9 cellular contexts compared by ENCODE assay signal in the genomic region with DNA sequence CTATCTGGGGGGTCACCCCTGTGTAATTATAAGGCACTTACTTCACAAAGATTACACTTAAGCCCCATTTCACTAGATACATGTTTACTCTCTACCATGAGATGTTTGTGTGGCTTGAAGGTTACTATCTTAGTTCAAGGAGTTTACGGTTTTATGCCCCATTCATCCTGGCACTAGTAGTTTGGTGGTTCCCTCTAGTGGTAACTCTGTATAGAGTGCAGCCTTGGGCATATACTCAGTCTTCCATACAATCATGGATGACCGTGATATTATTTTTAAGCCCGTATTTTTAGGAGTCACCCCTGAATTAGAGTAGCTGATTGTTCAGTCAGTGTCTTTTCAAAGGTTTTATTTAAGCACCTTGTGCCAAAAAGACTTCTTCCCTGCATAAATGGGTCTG.
DNase-seq lines count a peak whose midpoint lies in the region; ATAC-seq, FAIRE-seq and TF ChIP-seq lines count a peak whose summit lies in the region.
"Had no signal": no experiment of that assay in that cellular context is flagged by ENCODE, and none has a peak within 500 bp of the region (broad histone marks: within the 10 kb centered on the region; RNA-seq: fewer than 3 reads in every experiment).

No MANE protein-coding gene starts in this region.

- H3K4me1 Mint-ChIP-seq in T-helper 17 cell = no peaks in the 10 kb centered on the region

- H3K27ac Mint-ChIP-seq in T-helper 17 cell = no peak overlapping the region

- H3K27ac ChIP-seq in DND-41 (ENCODE audit: low read length) = no peak overlapping the region
- no peak overlapping the region for H3K27ac ChIP-seq in OCI-LY7 (ENCODE audit: low read depth, low read length, poor library complexity, severe bottlenecking)
- H3K27ac ChIP-seq in kidney (ENCODE audit: low read depth in 2 of 2, low read length in 2 of 2) = no peak overlapping the region

- no peak overlapping the region for H3K9ac ChIP-seq in DND-41 (ENCODE audit: low read depth, low read length)
- no peak overlapping the region for H3K9ac ChIP-seq in kidney (ENCODE audit: low read length in 2 of 2)

- H3K9me3 ChIP-seq in DND-41 (ENCODE audit: insufficient read depth, low read length, severe bottlenecking) (no peaks in the 10 kb centered on the region), OCI-LY7 (ENCODE audit: low read length) (no peaks in the 10 kb centered on the region), kidney (ENCODE audit: control insufficient read depth in 1 of 2, low read length in 2 of 2) (no peaks in the 10 kb centered on the region), T-helper 17 cell (ENCODE audit: control insufficient read depth, low read length, poor library complexity, severe bottlenecking) (no peaks in the 10 kb centered on the region)
- H3K9me3 ChIP-seq: HAP-1 had no signal

- DNase-seq in DND-41 (no peak), OCI-LY7 (ENCODE audit: low spot score) (peak; percentile 7), kidney (no peak), T-helper 17 cell (no peak), T-helper 1 cell (no peak), Right ventricle myocardium superior (no peak)
- no peak for DNase-seq in stimulated activated CD4-positive, alpha-beta T cell treated with anti-CD3 and anti-CD28 coated beads, Interleukin-12 subunit alpha, Interleukin-12 subunit beta, amount 100 ng/mL, for 4 hours

- intact Hi-C loops in OCI-LY7 (cut with micrococcal nuclease; ENCODE audit: unreplicated experiment) (no loop called here), kidney (cut with DNase I) (no loop called here), Right ventricle myocardium superior (cut with DNase I) (no loop called here)

- TF ChIP-seq CTCF in DND-41 (IDR thresholded peaks at IDR 0.05; ENCODE audit: borderline replicate concordance, extremely low read depth, low read length, poor library complexity, severe bottlenecking) (peak; percentile 57), OCI-LY7 (conservative IDR thresholded peaks at IDR 0.05; ENCODE audit: low read length) (peak; percentile 68), kidney (IDR thresholded peaks at IDR 0.05; ENCODE audit: borderline replicate concordance, extremely low read depth, insufficient read depth) (no peak)

- no peaks in the 10 kb centered on the region for H3K9me2 ChIP-seq in OCI-LY7 (ENCODE audit: insufficient read depth, low read length)

- no peaks in the 10 kb centered on the region for H3K36me3 Mint-ChIP-seq in T-helper 17 cell (ENCODE audit: low read depth)

- POLR2A ChIA-PET in OCI-LY7 (lab: Charles Lee) = no interaction called here

- no peaks in the 10 kb centered on the region for H4K20me1 ChIP-seq in DND-41 (ENCODE audit: insufficient read depth, low read length)
- H4K20me1 ChIP-seq in OCI-LY7 (ENCODE audit: insufficient read depth, low read length) = no peaks in the 10 kb centered on the region

- no peaks in the 10 kb centered on the region for H3K79me2 ChIP-seq in DND-41 (ENCODE audit: insufficient read depth, low read length)
- no peaks in the 10 kb centered on the region for H3K79me2 ChIP-seq in OCI-LY7 (ENCODE audit: insufficient read depth, low read depth, low read length)

- no peaks in the 10 kb centered on the region for H3K27me3 ChIP-seq in DND-41 (ENCODE audit: insufficient read depth, low read length, poor library complexity)

- no peaks in the 10 kb centered on the region for H3K27me3 Mint-ChIP-seq in T-helper 17 cell

- ATAC-seq in DND-41 (ENCODE audit: insufficient read depth, low read depth) = peak; percentile 62; the same call in 2 of the 3 replicates
- peak; percentile 76 for ATAC-seq in GM21723 (IDR thresholded peaks at IDR 0.05; ENCODE audit: unreplicated experiment)
- ATAC-seq in T-helper 17 cell = no peak
- no peak for ATAC-seq in Right ventricle myocardium superior (ENCODE audit: poor library complexity)

- BruUV-seq in OCI-LY7 (replicated peaks; lab: Mats Ljungman, UMichigan) = no TSS peak

- H3K4me1 ChIP-seq in DND-41 (ENCODE audit: insufficient read depth, low read length) (no peaks in the 10 kb centered on the region), OCI-LY7 (ENCODE audit: insufficient read depth, low read length, poor library complexity, severe bottlenecking) (no peaks in the 10 kb centered on the region), kidney (ENCODE audit: control insufficient read depth in 1 of 2, insufficient read depth in 1 of 2, low read depth in 1 of 2, low read length in 2 of 2) (no peaks in the 10 kb centered on the region)
- H3K4me1 ChIP-seq: HAP-1 had no signal

- H3K4me3 Mint-ChIP-seq in T-helper 17 cell = no peak overlapping the region

- H3K36me3 ChIP-seq in DND-41 (ENCODE audit: insufficient read depth, low read length) (no peaks in the 10 kb centered on the region), OCI-LY7 (ENCODE audit: insufficient read depth, low read length) (no peaks in the 10 kb centered on the region), kidney (ENCODE audit: control insufficient read depth in 1 of 2, insufficient read depth in 2 of 2, low read length in 2 of 2) (no peaks in the 10 kb centered on the region)
- H3K36me3 ChIP-seq: HAP-1 had no signal

- H2AFZ ChIP-seq in DND-41 (ENCODE audit: low read depth, low read length) (no peak overlapping the region), OCI-LY7 (ENCODE audit: low read length) (no peak overlapping the region)

- peak; percentile 8 for FAIRE-seq in kidney (lab: Jason Lieb, UNC)

- CTCF ChIA-PET in OCI-LY7 (lab: Charles Lee; ENCODE audit: unreplicated experiment) = no interaction called here

- no peak overlapping the region for H3K4me3 ChIP-seq in DND-41 (ENCODE audit: low read depth in 1 of 2, low read length in 2 of 2)
- H3K4me3 ChIP-seq in OCI-LY7 (ENCODE audit: low read depth, low read length, poor library complexity, severe bottlenecking) = no peak overlapping the region
- H3K4me3 ChIP-seq in kidney (ENCODE audit: low read length in 2 of 2) = no peak overlapping the region
- H3K4me3 ChIP-seq: HAP-1 had no signal

- H3K4me2 ChIP-seq in DND-41 (ENCODE audit: insufficient read depth, low read length) (no peak overlapping the region), OCI-LY7 (ENCODE audit: low read length) (no peak overlapping the region)

Comparison
In these comparisons a context has a peak if more than half of its experiments do, and no peak if none do; other contexts are left out.
1. ATAC-seq: peak in DND-41 (single experiment) and GM21723 (single experiment); none in T-helper 17 cell (single experiment) and Right ventricle myocardium superior (single experiment).